In the genomic region with DNA sequence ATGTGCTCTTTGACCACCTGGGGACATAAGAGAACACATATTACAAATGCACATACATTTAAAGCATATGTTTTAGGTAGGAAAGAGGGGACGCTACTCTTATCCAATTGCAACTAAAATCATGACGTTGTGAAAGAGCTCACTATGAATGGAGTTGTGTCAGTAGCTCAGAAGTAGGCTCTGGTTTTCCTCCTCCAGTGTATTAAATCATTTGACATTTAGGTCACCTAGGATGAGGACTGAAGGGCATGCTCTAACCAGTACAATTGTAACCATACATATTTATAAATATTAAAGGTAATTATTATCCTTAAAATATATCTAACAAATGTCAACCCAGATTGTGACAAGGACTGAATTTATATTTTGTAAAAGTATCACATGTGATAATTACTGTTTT, we compare ENCODE assay signal across 25 cellular contexts.
"Had no signal": no experiment of that assay in that cellular context is flagged by ENCODE, and none has a peak within 500 bp of the region (broad histone marks: within the 10 kb centered on the region; RNA-seq: fewer than 3 reads in every experiment).

No MANE protein-coding gene starts in this region.

- DNase-seq: stimulated activated CD4-positive, alpha-beta T cell treated with anti-CD3 and anti-CD28 coated beads, Interleukin-2, amount 100 ng/mL, for 48 hours; stimulated activated CD4-positive, alpha-beta T cell treated with anti-CD3 and anti-CD28 coated beads, Interleukin-4, amount 100 ng/mL, for 1 hour; stimulated activated CD4-positive, alpha-beta T cell treated with anti-CD3 and anti-CD28 coated beads, Interleukin-4, amount 100 ng/mL, for 24 hours; stimulated activated CD4-positive, alpha-beta T cell treated with anti-CD3 and anti-CD28 coated beads, Interleukin-4, amount 100 ng/mL, for 4 hours; stimulated activated CD8-positive, alpha-beta memory T cell treated with anti-CD3 and anti-CD28 coated beads, Interleukin-4, amount 100 ng/mL, for 48 hours; stimulated activated naive B cell treated with anti-CD40 and anti-IgM and Interleukin-4, amounts not matched to agents 10 μg/mL and 1 μg/mL and 100 μg/mL, for 72 hours; stimulated activated naive CD4-positive, alpha-beta T cell; stimulated activated naive CD4-positive, alpha-beta T cell treated with Interleukin-2 at 50 U/mL for 16 hours; stimulated activated naive CD8-positive, alpha-beta T cell treated with anti-CD3 and anti-CD28 coated beads, Interleukin-15, amount 100 ng/mL, for 72 hours; stimulated activated naive CD8-positive, alpha-beta T cell treated with anti-CD3 and anti-CD28 coated beads, Interleukin-15, Interleukin-2, amounts not matched to agents 100 U/mL and 50 U/mL, for 24 hours; stomach; substantia nigra; testis; thyroid gland; tibial artery; transverse colon; trophoblast cell; upper lobe of left lung; upper lobe of right lung; uterus had no signal

- H3K27ac ChIP-seq: stomach, suprapubic skin, testis, thoracic aorta, thyroid gland, tibial artery, transverse colon, upper lobe of left lung, upper lobe of right lung, uterus, vagina had no signal

- H3K9me3 ChIP-seq: suprapubic skin, testis, thoracic aorta, thyroid gland, tibial artery, transverse colon, upper lobe of right lung, uterus, vagina had no signal

- H3K4me3 ChIP-seq: stomach, suprapubic skin, testis, thoracic aorta, thyroid gland, tibial artery, transverse colon, upper lobe of left lung, upper lobe of right lung, uterus, vagina had no signal

- H3K27me3 ChIP-seq: stomach, suprapubic skin, testis, thyroid gland, tibial artery, transverse colon, upper lobe of left lung, upper lobe of right lung, uterus, vagina had no signal

- ATAC-seq: stimulated activated effector memory CD8-positive, alpha-beta T cell treated with anti-CD3 and anti-CD28 coated beads, Interleukin-12 subunit alpha, Interleukin-12 subunit beta, amount 100 ng/mL, for 72 hours; stimulated activated memory B cell treated with anti-CD40 and anti-IgM and Interleukin-4, amounts not matched to agents 10 μg/mL and 1 μg/mL and 100 μg/mL, for 72 hours; stimulated activated naive B cell treated with anti-CD40 and anti-IgM and Interleukin-4, amounts not matched to agents 10 μg/mL and 1 μg/mL and 100 μg/mL, for 72 hours; stimulated activated naive CD8-positive, alpha-beta T cell treated with anti-CD3 and anti-CD28 coated beads, Interleukin-15, amount 100 ng/mL, for 72 hours; stimulated activated naive CD8-positive, alpha-beta T cell treated with anti-CD3 and anti-CD28 coated beads, Interleukin-15, Interleukin-2, amounts not matched to agents 100 U/mL and 50 U/mL, for 24 hours; upper lobe of right lung had no signal

- H3K4me1 ChIP-seq: suprapubic skin, testis, thyroid gland, transverse colon, upper lobe of left lung, upper lobe of right lung, uterus, vagina had no signal

- H3K36me3 ChIP-seq: suprapubic skin, thoracic aorta, thyroid gland, upper lobe of left lung, upper lobe of right lung, uterus, vagina had no signal
